Comparison of ENCODE assay signal across 26 cellular contexts in the genomic region with DNA sequence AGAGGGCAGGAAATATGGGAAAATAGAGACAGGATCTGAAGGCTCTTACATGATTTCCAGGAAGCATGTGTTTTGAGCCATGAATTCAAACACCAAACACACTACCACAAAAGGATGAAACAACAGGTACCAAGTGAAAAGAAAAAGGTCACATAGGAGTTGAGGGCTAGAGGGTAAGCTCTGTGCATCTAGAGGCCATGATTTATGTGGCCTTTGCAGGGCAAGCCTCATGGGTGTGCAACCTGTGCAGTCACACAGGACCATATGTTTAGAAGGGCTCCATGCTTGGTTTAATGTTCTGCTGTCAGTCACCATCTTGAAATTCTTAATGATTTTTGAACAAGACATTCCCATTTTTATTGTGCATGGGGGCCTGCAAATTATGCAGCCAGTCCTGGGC.
"Had no signal": no experiment of that assay in that cellular context is flagged by ENCODE, and none has a peak within 500 bp of the region (broad histone marks: within the 10 kb centered on the region; RNA-seq: fewer than 3 reads in every experiment).

No MANE protein-coding gene starts in this region.

- H3K27ac ChIP-seq: brain microvascular endothelial cell, coronary artery, dorsolateral prefrontal cortex had no signal

- H3K9me3 Mint-ChIP-seq: activated CD8-positive, alpha-beta T cell treated with anti-CD3 and anti-CD28 coated beads for 36 hours; activated T-cell treated with anti-CD3 and anti-CD28 coated beads, Interleukin-2, amount 50 U/mL, for 4 hours; dendritic cell treated with granulocyte-macrophage colony-stimulating factor and Interleukin-4, amounts not matched to agents 40 ng/mL and 50 ng/mL, for 4 days; endodermal cell had no signal

- H3K27ac Mint-ChIP-seq: activated CD8-positive, alpha-beta T cell treated with anti-CD3 and anti-CD28 coated beads for 36 hours; activated naive CD8-positive, alpha-beta T cell; activated T-helper 17 cell treated with anti-CD3 and anti-CD28 coated beads, Interleukin-2, amount 50 U/mL, for 72 hours; dendritic cell treated with granulocyte-macrophage colony-stimulating factor and Interleukin-4, amounts not matched to agents 40 ng/mL and 50 ng/mL, for 4 days; endodermal cell had no signal

- ATAC-seq: activated CD4-positive, CD25-positive, alpha-beta regulatory T cell treated with anti-CD3 and anti-CD28 coated beads, Interleukin-2, amount 50 U/mL, for 24 hours; activated CD8-positive, alpha-beta T cell treated with anti-CD3 and anti-CD28 coated beads for 36 hours; activated T-cell treated with anti-CD3 and anti-CD28 coated beads, Interleukin-2, amount 50 U/mL, for 4 hours; activated T-helper 17 cell treated with anti-CD3 and anti-CD28 coated beads, Interleukin-2, amount 50 U/mL, for 72 hours; esophagus mucosa had no signal

- H3K27me3 Mint-ChIP-seq: activated naive CD8-positive, alpha-beta T cell; central memory CD8-positive, alpha-beta T cell; dendritic cell treated with granulocyte-macrophage colony-stimulating factor and Interleukin-4, amounts not matched to agents 40 ng/mL and 50 ng/mL, for 4 days had no signal

- H3K4me3 Mint-ChIP-seq: activated CD8-positive, alpha-beta T cell treated with anti-CD3 and anti-CD28 coated beads for 36 hours; activated naive CD8-positive, alpha-beta T cell; activated T-cell treated with anti-CD3 and anti-CD28 coated beads, Interleukin-2, amount 50 U/mL, for 4 hours; activated T-helper 17 cell treated with anti-CD3 and anti-CD28 coated beads, Interleukin-2, amount 50 U/mL, for 72 hours; central memory CD8-positive, alpha-beta T cell; dendritic cell treated with granulocyte-macrophage colony-stimulating factor and Interleukin-4, amounts not matched to agents 40 ng/mL and 50 ng/mL, for 4 days; endodermal cell had no signal

- DNase-seq: activated CD4-positive, alpha-beta T cell treated with anti-CD3 and anti-CD28 coated beads for 48 hours; activated CD4-positive, alpha-beta T cell treated with anti-CD3 and anti-CD28 coated beads, Interleukin-2, amount 50 U/mL, for 1 hour; activated CD4-positive, alpha-beta T cell treated with anti-CD3 and anti-CD28 coated beads, Interleukin-2, amount 50 U/mL, for 48 hours; activated CD8-positive, alpha-beta memory T cell treated with anti-CD3 and anti-CD28 coated beads for 24 hours; activated CD8-positive, alpha-beta T cell treated with anti-CD3 and anti-CD28 coated beads for 36 hours; activated effector memory CD4-positive, alpha-beta T cell treated with Interleukin-2 at 50 U/mL for 16 hours; activated gamma-delta T cell treated with Interleukin-2 at 50 U/mL for 16 hours; activated naive CD4-positive, alpha-beta T cell treated with anti-CD3 and anti-CD28 coated beads, Interleukin-2, amount 50 U/mL, for 16 hours; activated naive CD4-positive, alpha-beta T cell treated with Interleukin-2 at 50 U/mL for 16 hours; activated T-cell treated with anti-CD3 and anti-CD28 coated beads, Interleukin-2, amount 50 U/mL, for 4 hours; amniotic stem cell; anterior cingulate cortex; brain microvascular endothelial cell; dorsolateral prefrontal cortex; effector memory CD4-positive, alpha-beta T cell; endodermal cell; foreskin fibroblast; head of caudate nucleus; T-helper 2 cell had no signal

- H3K36me3 Mint-ChIP-seq: activated naive CD8-positive, alpha-beta T cell had no signal

- H3K4me1 Mint-ChIP-seq: activated T-helper 17 cell treated with anti-CD3 and anti-CD28 coated beads, Interleukin-2, amount 50 U/mL, for 72 hours; central memory CD8-positive, alpha-beta T cell had no signal

- H3K27me3 ChIP-seq: brain microvascular endothelial cell, dorsolateral prefrontal cortex had no signal

- H3K4me3 ChIP-seq: coronary artery, dorsolateral prefrontal cortex had no signal
